ENCODE assay signal across 11 cellular contexts in the genomic region with DNA sequence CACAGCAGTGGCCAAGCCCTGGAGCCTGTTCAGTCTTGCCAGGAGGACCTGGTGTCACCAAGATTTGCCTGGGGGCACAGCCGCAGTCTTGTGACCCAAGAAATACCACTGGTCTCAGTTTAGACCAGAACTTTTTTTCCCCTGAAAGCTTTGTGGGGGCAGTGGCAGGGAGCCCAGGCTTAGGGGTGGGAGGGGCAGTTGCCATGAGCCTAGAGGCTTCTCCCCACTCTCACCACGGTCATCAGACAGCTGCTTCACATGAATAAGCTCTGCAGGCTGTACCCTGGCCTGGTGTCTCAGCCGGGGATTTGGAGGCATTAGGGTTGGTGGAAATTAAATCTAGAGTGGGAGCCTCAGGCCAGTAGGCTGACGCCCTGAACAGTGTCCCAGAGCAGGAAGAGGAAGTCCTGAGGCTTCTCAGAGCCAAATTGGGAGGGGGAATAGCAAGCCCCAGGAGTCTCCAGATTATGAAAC.
A peak's percentile ranks its signal among the peaks of the same experiment; 100 is the strongest.
DNase-seq lines count a peak whose midpoint lies in the region; TF ChIP-seq lines count a peak whose summit lies in the region.
"Had no signal": no experiment of that assay in that cellular context is flagged by ENCODE, and none has a peak within 500 bp of the region (broad histone marks: within the 10 kb centered on the region; RNA-seq: fewer than 3 reads in every experiment).

No MANE protein-coding gene starts in this region.

- H3K36me3 ChIP-seq in CD8-positive, alpha-beta memory T cell (ENCODE audit: insufficient read depth, low read length) = no peaks in the 10 kb centered on the region
- H3K36me3 ChIP-seq in neural progenitor cell = no peaks in the 10 kb centered on the region

- no peaks in the 10 kb centered on the region for H3K79me2 ChIP-seq in neural progenitor cell (ENCODE audit: low read depth)

- H3K4me3 Mint-ChIP-seq in CD8-positive, alpha-beta memory T cell = no peak overlapping the region
- H3K4me3 Mint-ChIP-seq in neural progenitor cell = no peak overlapping the region

- CTCF ChIA-PET in CD8-positive, alpha-beta memory T cell (lab: Charles Lee) = interaction anchor here (0.7 to 1.7 kb wide), 4 partner anchors 151 to 794 kb away, joined by 3 to 13 read pairs (median 4); a partner anchor contains a TSS

- H3K27me3 ChIP-seq in CD8-positive, alpha-beta memory T cell (ENCODE audit: insufficient read depth, low read length, poor library complexity, severe bottlenecking) = no peaks in the 10 kb centered on the region
- H3K27me3 ChIP-seq in neural progenitor cell = no peaks in the 10 kb centered on the region

- DNase-seq in CD8-positive, alpha-beta memory T cell = no peak
- DNase-seq in NOMO-1 treated with dmso at 0.1 percent for 144 hours (lab: John Stamatoyannopoulos, UW; ENCODE audit: unreplicated experiment) (peak; percentile 19), fibroblast of mammary gland (ENCODE audit: low read depth) (peak; percentile 30), neural progenitor cell (ENCODE audit: low spot score) (no peak), COR-L47 (lab: John Stamatoyannopoulos, UW) (no peak), NCI-H2196 treated with DMSO at 0.1 percent for 48 hours (lab: John Stamatoyannopoulos, UW; ENCODE audit: unreplicated experiment) (no peak)
- no peak for DNase-seq in stimulated activated CD4-positive, alpha-beta T cell treated with anti-CD3 and anti-CD28 coated beads, Interleukin-4, amount 100 ng/mL, for 1 hour
- DNase-seq in activated CD8-positive, alpha-beta memory T cell treated with anti-CD3 and anti-CD28 coated beads, Interleukin-2, amount 50 U/mL, for 4 hours = no peak
- DNase-seq: amniotic stem cell, NCI-H446 had no signal

- peak overlapping the region; percentile 0 for H2AFZ ChIP-seq in neural progenitor cell (replicated peaks)

- peaks cover 3 to 9% of the 10 kb centered on the region in 2 donors for H3K27me3 Mint-ChIP-seq in CD8-positive, alpha-beta memory T cell
- H3K27me3 Mint-ChIP-seq in neural progenitor cell (ENCODE audit: insufficient read depth, low read depth) = peaks cover 4% of the 10 kb centered on the region

- H4K20me1 ChIP-seq in neural progenitor cell (ENCODE audit: low read depth) = no peaks in the 10 kb centered on the region

- no peaks in the 10 kb centered on the region for H3K9me3 Mint-ChIP-seq in CD8-positive, alpha-beta memory T cell
- no peaks in the 10 kb centered on the region for H3K9me3 Mint-ChIP-seq in neural progenitor cell

- H3K27ac Mint-ChIP-seq in CD8-positive, alpha-beta memory T cell = no peak overlapping the region
- peak overlapping the region; percentile 81 for H3K27ac Mint-ChIP-seq in neural progenitor cell

- peak overlapping the region; percentile 57 for H3K27ac ChIP-seq in CD8-positive, alpha-beta memory T cell (ENCODE audit: low read depth, low read length)
- no peak overlapping the region for H3K27ac ChIP-seq in neural progenitor cell
- H3K27ac ChIP-seq: C4-2B had no signal

- peaks cover 21% of the 10 kb centered on the region for H3F3A ChIP-seq in neural progenitor cell (ENCODE audit: low read depth)

- H3K4me3 ChIP-seq in CD8-positive, alpha-beta memory T cell (ENCODE audit: low read length) = no peak overlapping the region
- H3K4me3 ChIP-seq in fibroblast of mammary gland (ENCODE audit: control insufficient read depth, low read depth, low read length) (no peak overlapping the region), neural progenitor cell (no peak overlapping the region)

- no peaks in the 10 kb centered on the region for H3K4me1 ChIP-seq in CD8-positive, alpha-beta memory T cell (ENCODE audit: insufficient read depth, low read length)
- H3K4me1 ChIP-seq in neural progenitor cell = peaks cover 14% of the 10 kb centered on the region

- no peaks in the 10 kb centered on the region for H3K9me3 ChIP-seq in CD8-positive, alpha-beta memory T cell (ENCODE audit: low read length)
- no peaks in the 10 kb centered on the region for H3K9me3 ChIP-seq in neural progenitor cell (ENCODE audit: low read depth)

- H3K4me2 ChIP-seq in neural progenitor cell = no peak overlapping the region

- no peaks in the 10 kb centered on the region for H3K36me3 Mint-ChIP-seq in CD8-positive, alpha-beta memory T cell
- H3K36me3 Mint-ChIP-seq in neural progenitor cell = no peaks in the 10 kb centered on the region

- TF ChIP-seq CTCF in fibroblast of mammary gland (conservative IDR thresholded peaks at IDR 0.05; ENCODE audit: control insufficient read depth, insufficient read depth, low read depth, low read length) (no peak), neural progenitor cell (IDR thresholded peaks at IDR 0.05) (no peak)

- POLR2A ChIA-PET in CD8-positive, alpha-beta memory T cell (lab: Charles Lee) = no interaction called here

- H3K9ac ChIP-seq in neural progenitor cell = no peak overlapping the region

- H3K4me1 Mint-ChIP-seq in CD8-positive, alpha-beta memory T cell = no peaks in the 10 kb centered on the region
- H3K4me1 Mint-ChIP-seq in neural progenitor cell = peaks cover 20% of the 10 kb centered on the region

Comparison
In these comparisons a context has a peak if more than half of its experiments do, and no peak if none do; other contexts are left out.
1. DNase-seq: peak in NOMO-1 treated with dmso at 0.1 percent for 144 hours (single experiment) and fibroblast of mammary gland (single experiment); none in CD8-positive, alpha-beta memory T cell (0 of 5), neural progenitor cell (single experiment), stimulated activated CD4-positive, alpha-beta T cell treated with anti-CD3 and anti-CD28 coated beads, Interleukin-4, amount 100 ng/mL, for 1 hour (single experiment), COR-L47 (single experiment), activated CD8-positive, alpha-beta memory T cell treated with anti-CD3 and anti-CD28 coated beads, Interleukin-2, amount 50 U/mL, for 4 hours (single experiment) and NCI-H2196 treated with DMSO at 0.1 percent for 48 hours (single experiment).